16 cellular contexts compared by ENCODE assay signal in the genomic region with DNA sequence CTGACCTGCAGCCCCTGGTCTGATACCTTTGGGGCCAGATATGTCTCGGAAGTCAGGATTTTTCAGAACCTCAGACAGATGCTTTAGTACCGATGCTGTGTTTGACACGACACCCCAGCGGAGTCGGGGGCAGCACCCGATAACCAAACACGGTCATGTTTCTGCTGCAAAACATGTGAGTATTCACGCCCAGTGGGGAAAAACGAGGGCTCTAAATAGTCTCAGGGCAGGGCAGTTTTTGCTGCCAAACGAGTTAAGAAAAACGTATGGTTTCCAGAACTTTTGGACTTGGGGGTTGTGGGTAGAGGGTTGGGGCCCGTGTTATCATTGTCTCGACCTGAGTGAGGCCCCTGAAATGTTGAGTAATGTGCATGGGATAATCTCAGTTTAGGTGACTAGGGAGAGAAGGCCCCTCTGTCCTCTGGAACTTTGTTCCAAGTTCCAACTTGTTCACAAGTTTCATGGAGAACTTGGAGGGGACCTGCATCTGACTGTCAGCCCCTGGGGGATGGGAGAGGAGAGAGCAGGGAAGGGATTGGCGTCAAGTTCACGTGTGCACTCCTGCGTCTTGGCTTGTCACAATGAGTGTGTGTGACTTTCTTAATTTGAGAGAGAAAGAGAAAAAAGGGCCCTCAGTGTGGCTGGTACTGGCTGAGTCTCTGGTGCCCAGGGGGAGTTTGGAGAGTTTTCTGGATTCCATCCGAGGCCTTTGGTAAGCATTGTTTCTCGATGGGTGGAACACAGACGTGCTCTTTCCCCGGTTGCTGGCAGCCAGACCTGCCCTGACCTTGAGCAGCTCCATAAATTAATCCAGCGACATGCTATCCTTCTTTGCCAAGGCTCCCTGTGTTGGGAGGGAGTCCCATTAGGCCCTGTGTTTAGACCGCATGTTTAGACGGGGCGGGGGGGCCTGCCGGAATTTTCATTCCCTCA.
A peak's percentile ranks its signal among the peaks of the same experiment; 100 is the strongest.
DNase-seq lines count a peak whose midpoint lies in the region; ATAC-seq and TF ChIP-seq lines count a peak whose summit lies in the region.
"Had no signal": no experiment of that assay in that cellular context is flagged by ENCODE, and none has a peak within 500 bp of the region (broad histone marks: within the 10 kb centered on the region; RNA-seq: fewer than 3 reads in every experiment).

No MANE protein-coding gene starts in this region.

- H3K4me3 ChIP-seq in fibroblast of the aortic adventitia (ENCODE audit: low read depth, low read length) (no peak overlapping the region), mucosa of rectum (ENCODE audit: low read length in 2 of 2) (no peak overlapping the region), stomach smooth muscle (ENCODE audit: low read length in 2 of 2) (peak overlapping the region in 1 of 2 donors; percentile 29)
- H3K4me3 ChIP-seq: GM23338, lung, SJSA1 had no signal

- no peaks in the 10 kb centered on the region for H3K9me3 ChIP-seq in mucosa of rectum (ENCODE audit: control insufficient read depth in 2 of 2, low read length in 2 of 2)
- no peaks in the 10 kb centered on the region for H3K9me3 ChIP-seq in stomach smooth muscle (ENCODE audit: control insufficient read depth in 2 of 2, low read length in 2 of 2)
- H3K9me3 ChIP-seq: SJSA1 had no signal

- no peak overlapping the region for H3K4me3 Mint-ChIP-seq in HFFc6
- H3K4me3 Mint-ChIP-seq: central memory CD8-positive, alpha-beta T cell; GM23338 had no signal

- peak overlapping the region; percentile 59 for H3K27ac Mint-ChIP-seq in HFFc6
- H3K27ac Mint-ChIP-seq: GM23338 had no signal

- peak overlapping the region; percentile 5 to 40 for H3K27ac ChIP-seq in mucosa of rectum (ENCODE audit: low read depth in 2 of 2, low read length in 2 of 2)
- H3K27ac ChIP-seq in stomach smooth muscle (ENCODE audit: low read length) = peak overlapping the region; percentile 66
- H3K27ac ChIP-seq: C4-2B, SJSA1 had no signal

- H3K27me3 Mint-ChIP-seq in HFFc6 (ENCODE audit: insufficient read depth) = peaks cover 6% of the 10 kb centered on the region; the same call in 1 of the 2 replicates

- H3K9me3 Mint-ChIP-seq in HFFc6 = no peaks in the 10 kb centered on the region
- H3K9me3 Mint-ChIP-seq: central memory CD8-positive, alpha-beta T cell had no signal

- no peaks in the 10 kb centered on the region for H3K36me3 ChIP-seq in mucosa of rectum (ENCODE audit: control insufficient read depth in 2 of 2, insufficient read depth in 2 of 2, low read length in 2 of 2)
- no peaks in the 10 kb centered on the region for H3K36me3 ChIP-seq in stomach smooth muscle (ENCODE audit: control insufficient read depth in 2 of 2, insufficient read depth in 2 of 2, low read length in 2 of 2)
- H3K36me3 ChIP-seq: SJSA1 had no signal

- H3K4me1 ChIP-seq in mucosa of rectum (ENCODE audit: control insufficient read depth in 2 of 2, insufficient read depth in 2 of 2, low read length in 2 of 2) = peaks cover 4 to 9% of the 10 kb centered on the region in 2 donors
- peaks cover 79% of the 10 kb centered on the region for H3K4me1 ChIP-seq in stomach smooth muscle (ENCODE audit: control insufficient read depth, insufficient read depth, low read length)

- H3K36me3 Mint-ChIP-seq in HFFc6 (ENCODE audit: low read depth) = peaks cover 31% of the 10 kb centered on the region

- no peak for ATAC-seq in HG02571 (IDR thresholded peaks at IDR 0.05; ENCODE audit: unreplicated experiment)
- ATAC-seq: GM23338 had no signal

- H3K9ac ChIP-seq in mucosa of rectum (ENCODE audit: low read depth in 1 of 2, low read length in 2 of 2) = no peak overlapping the region
- peak overlapping the region in 1 of 2 donors; percentile 3 for H3K9ac ChIP-seq in stomach smooth muscle (ENCODE audit: low read length in 2 of 2)

- TF ChIP-seq CTCF in HFFc6 (IDR thresholded peaks at IDR 0.05) = no peak
- no peak for TF ChIP-seq CTCF in fibroblast of the aortic adventitia (IDR thresholded peaks at IDR 0.05; ENCODE audit: insufficient read depth, low read length)

- peaks cover 91% of the 10 kb centered on the region for H3K4me1 Mint-ChIP-seq in HFFc6 (ENCODE audit: low read depth)
- H3K4me1 Mint-ChIP-seq: central memory CD8-positive, alpha-beta T cell had no signal

- DNase-seq in HFFc6 (no peak), fibroblast of the aortic adventitia (ENCODE audit: low read depth) (peak; percentile 61), HuH-7.5 (ENCODE audit: low spot score) (no peak), DMS79 treated with DMSO at 0.1 percent for 48 hours (lab: John Stamatoyannopoulos, UW) (no peak)
- no peak for DNase-seq in activated CD4-positive, alpha-beta T cell treated with anti-CD3 and anti-CD28 coated beads for 48 hours
- DNase-seq: activated CD8-positive, alpha-beta memory T cell treated with anti-CD3 and anti-CD28 coated beads for 24 hours; activated gamma-delta T cell treated with Interleukin-2 at 50 U/mL for 16 hours; NCI-H2107 had no signal

- H3K27me3 ChIP-seq in mucosa of rectum (ENCODE audit: control insufficient read depth in 2 of 2, insufficient read depth in 2 of 2, low read length in 2 of 2) = no peaks in the 10 kb centered on the region
- H3K27me3 ChIP-seq in stomach smooth muscle (ENCODE audit: control insufficient read depth in 1 of 2, insufficient read depth in 2 of 2, low read length in 2 of 2) = no peaks in the 10 kb centered on the region
- H3K27me3 ChIP-seq: SJSA1 had no signal
